In genomic region chr2:118112771-118113334, GRCh38 we compare ENCODE assay signal across 1 cellular context.
TF ChIP-seq lines count a peak whose summit lies in the region.

No MANE protein-coding gene starts in this region.

TF ChIP-seq in HepG2, 621 proteins besides CTCF, POLR2A, EP300 and RAD21 (continued from another document and continues in another):
- TF ChIP-seq ZGPAT (CRISPR knock-in tag; IDR thresholded peaks at IDR 0.05) (0 out of 2 replicates have a peak, but pooled peaks have one; percentile 16), ZBED4 (CRISPR knock-in tag; IDR thresholded peaks at IDR 0.05; ENCODE audit: borderline replicate concordance) (no peak), PLRG1 (conservative IDR thresholded peaks at IDR 0.05) (no peak), GATAD1 (CRISPR knock-in tag; IDR thresholded peaks at IDR 0.05) (no peak), ZNF784 (CRISPR knock-in tag; IDR thresholded peaks at IDR 0.05; ENCODE audit: borderline replicate concordance) (no peak), SAFB2 (CRISPR knock-in tag; IDR thresholded peaks at IDR 0.05; ENCODE audit: borderline replicate concordance, low read depth) (no peak), ZNF850 (CRISPR knock-in tag; conservative IDR thresholded peaks at IDR 0.05) (no peak), ZNF614 (CRISPR knock-in tag; IDR thresholded peaks at IDR 0.05; ENCODE audit: borderline replicate concordance) (no peak), HMGXB3 (CRISPR knock-in tag; IDR thresholded peaks at IDR 0.05; ENCODE audit: borderline replicate concordance) (no peak), ZNF572 (CRISPR knock-in tag; IDR thresholded peaks at IDR 0.05) (no peak), POGK (CRISPR knock-in tag; conservative IDR thresholded peaks at IDR 0.05) (0 out of 2 replicates have a peak, but pooled peaks have one; percentile 21), ZMAT3 (CRISPR knock-in tag; conservative IDR thresholded peaks at IDR 0.05) (no peak), MBD4 (IDR thresholded peaks at IDR 0.05; ENCODE audit: borderline replicate concordance, low read length) (peak; percentile 99), NFKBIZ (CRISPR knock-in tag; IDR thresholded peaks at IDR 0.05) (no peak), RARA (CRISPR knock-in tag; IDR thresholded peaks at IDR 0.05) (0 out of 2 replicates have a peak, but pooled peaks have one; percentile 33), ZNF768 (CRISPR knock-in tag; IDR thresholded peaks at IDR 0.05) (no peak), AFF4 (CRISPR knock-in tag; IDR thresholded peaks at IDR 0.05) (no peak), ZFP62 (CRISPR knock-in tag; IDR thresholded peaks at IDR 0.05) (no peak), ZNF879 (CRISPR knock-in tag; IDR thresholded peaks at IDR 0.05) (no peak), CHD4 (IDR thresholded peaks at IDR 0.05; ENCODE audit: borderline replicate concordance, low read length) (no peak), PBX2 (CRISPR knock-in tag; IDR thresholded peaks at IDR 0.05) (no peak), ZNF224 (CRISPR knock-in tag; IDR thresholded peaks at IDR 0.05) (no peak), PRDM10 (CRISPR knock-in tag; IDR thresholded peaks at IDR 0.05; ENCODE audit: low read depth) (no peak), FOXP1 (IDR thresholded peaks at IDR 0.05) (no peak), FOXP1 (CRISPR knock-in tag; IDR thresholded peaks at IDR 0.05) (0 out of 2 replicates have a peak, but pooled peaks have one; percentile 43), ZBTB26 (CRISPR knock-in tag; IDR thresholded peaks at IDR 0.05; ENCODE audit: borderline replicate concordance) (no peak), ZNF740 (CRISPR knock-in tag; IDR thresholded peaks at IDR 0.05) (no peak), GTF2F1 (IDR thresholded peaks at IDR 0.05; ENCODE audit: low read length) (no peak), TRIM22 (IDR thresholded peaks at IDR 0.05) (no peak)
